Comparison of ENCODE assay signal across 16 cellular contexts in the genomic region with DNA sequence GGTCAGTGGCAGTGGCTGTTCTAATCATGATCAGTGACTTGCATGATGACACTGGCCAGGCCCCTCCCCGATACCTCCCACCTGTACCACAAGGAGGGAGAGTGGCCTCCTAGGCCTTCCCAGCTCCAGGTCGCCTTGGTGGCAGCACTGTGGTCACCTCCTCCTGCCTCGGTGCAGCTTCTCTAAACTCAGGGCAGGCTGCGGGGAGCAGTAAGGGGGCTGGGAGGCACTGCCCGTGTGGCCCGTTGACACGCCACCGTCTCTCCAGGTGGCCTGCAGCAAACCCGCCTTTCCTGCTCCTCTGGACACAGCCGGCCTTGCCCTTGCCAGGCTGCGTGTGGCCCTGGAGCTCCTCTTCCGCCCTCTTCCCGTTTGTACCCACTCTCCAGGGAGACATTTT.
A peak's percentile ranks its signal among the peaks of the same experiment; 100 is the strongest.
DNase-seq lines count a peak whose midpoint lies in the region; ATAC-seq, FAIRE-seq and TF ChIP-seq lines count a peak whose summit lies in the region.
"Had no signal": no experiment of that assay in that cellular context is flagged by ENCODE, and none has a peak within 500 bp of the region (broad histone marks: within the 10 kb centered on the region; RNA-seq: fewer than 3 reads in every experiment).

No MANE protein-coding gene starts in this region.

- no peak for TF ChIP-seq CTCF in type B pancreatic cell (conservative IDR thresholded peaks at IDR 0.05)

- H3K9me3 Mint-ChIP-seq in activated naive CD8-positive, alpha-beta T cell (ENCODE audit: low read depth) = no peaks in the 10 kb centered on the region
- no peaks in the 10 kb centered on the region for H3K9me3 Mint-ChIP-seq in activated naive CD8-positive, alpha-beta T cell treated with anti-CD3 and anti-CD28 coated beads for 36 hours
- no peaks in the 10 kb centered on the region for H3K9me3 Mint-ChIP-seq in effector memory CD8-positive, alpha-beta T cell
- no peaks in the 10 kb centered on the region for H3K9me3 Mint-ChIP-seq in memory B cell
- H3K9me3 Mint-ChIP-seq in type B pancreatic cell = no peaks in the 10 kb centered on the region
- H3K9me3 Mint-ChIP-seq: stimulated activated naive CD8-positive, alpha-beta T cell treated with anti-CD3 and anti-CD28 coated beads, Interleukin-15, Interleukin-2, amounts not matched to agents 100 ng/mL and 50 ng/mL, for 24 hours had no signal

- no peak for FAIRE-seq in frontal cortex (lab: Jason Lieb, UNC)
- FAIRE-seq: A204.1 had no signal

- H3K36me3 Mint-ChIP-seq in activated naive CD8-positive, alpha-beta T cell = no peaks in the 10 kb centered on the region
- H3K36me3 Mint-ChIP-seq in activated naive CD8-positive, alpha-beta T cell treated with anti-CD3 and anti-CD28 coated beads for 36 hours = no peaks in the 10 kb centered on the region
- H3K36me3 Mint-ChIP-seq in effector memory CD8-positive, alpha-beta T cell (ENCODE audit: insufficient read depth) = peaks cover 3% of the 10 kb centered on the region
- H3K36me3 Mint-ChIP-seq in memory B cell = no peaks in the 10 kb centered on the region
- no peaks in the 10 kb centered on the region for H3K36me3 Mint-ChIP-seq in type B pancreatic cell

- ATAC-seq in effector memory CD8-positive, alpha-beta T cell (replicated peaks) = no peak
- ATAC-seq in memory B cell (ENCODE audit: low read depth) (no peak), GM19397 (IDR thresholded peaks at IDR 0.05; ENCODE audit: unreplicated experiment) (no peak)

- no peak overlapping the region for H3K27ac Mint-ChIP-seq in activated naive CD8-positive, alpha-beta T cell
- H3K27ac Mint-ChIP-seq in activated naive CD8-positive, alpha-beta T cell treated with anti-CD3 and anti-CD28 coated beads for 36 hours = no peak overlapping the region
- H3K27ac Mint-ChIP-seq in effector memory CD8-positive, alpha-beta T cell = peak overlapping the region; percentile 69 to 85
- no peak overlapping the region for H3K27ac Mint-ChIP-seq in memory B cell
- H3K27ac Mint-ChIP-seq in type B pancreatic cell = peak overlapping the region; percentile 75
- H3K27ac Mint-ChIP-seq: stimulated activated naive CD8-positive, alpha-beta T cell treated with anti-CD3 and anti-CD28 coated beads, Interleukin-15, Interleukin-2, amounts not matched to agents 100 ng/mL and 50 ng/mL, for 24 hours had no signal

- no peaks in the 10 kb centered on the region for H3K27me3 Mint-ChIP-seq in activated naive CD8-positive, alpha-beta T cell
- no peaks in the 10 kb centered on the region for H3K27me3 Mint-ChIP-seq in activated naive CD8-positive, alpha-beta T cell treated with anti-CD3 and anti-CD28 coated beads for 36 hours
- H3K27me3 Mint-ChIP-seq in effector memory CD8-positive, alpha-beta T cell = no peaks in the 10 kb centered on the region
- H3K27me3 Mint-ChIP-seq in memory B cell (no peaks in the 10 kb centered on the region), type B pancreatic cell (no peaks in the 10 kb centered on the region)
- H3K27me3 Mint-ChIP-seq: stimulated activated naive CD8-positive, alpha-beta T cell treated with anti-CD3 and anti-CD28 coated beads, Interleukin-15, Interleukin-2, amounts not matched to agents 100 ng/mL and 50 ng/mL, for 24 hours had no signal

- peak overlapping the region; percentile 73 for H3K4me3 Mint-ChIP-seq in activated naive CD8-positive, alpha-beta T cell
- H3K4me3 Mint-ChIP-seq in activated naive CD8-positive, alpha-beta T cell treated with anti-CD3 and anti-CD28 coated beads for 36 hours = no peak overlapping the region
- H3K4me3 Mint-ChIP-seq in effector memory CD8-positive, alpha-beta T cell = no peak overlapping the region
- peak overlapping the region; percentile 89 for H3K4me3 Mint-ChIP-seq in memory B cell
- peak overlapping the region; percentile 86 for H3K4me3 Mint-ChIP-seq in type B pancreatic cell

- peaks cover 6% of the 10 kb centered on the region for H3K4me1 Mint-ChIP-seq in activated naive CD8-positive, alpha-beta T cell (ENCODE audit: low read depth)
- H3K4me1 Mint-ChIP-seq in activated naive CD8-positive, alpha-beta T cell treated with anti-CD3 and anti-CD28 coated beads for 36 hours = peaks cover 9% of the 10 kb centered on the region
- peaks cover 4 to 7% of the 10 kb centered on the region in 2 donors for H3K4me1 Mint-ChIP-seq in effector memory CD8-positive, alpha-beta T cell (ENCODE audit: low read depth in 2 of 2)
- H3K4me1 Mint-ChIP-seq in memory B cell (peaks cover 11% of the 10 kb centered on the region), type B pancreatic cell (ENCODE audit: unreplicated experiment) (peaks cover 27% of the 10 kb centered on the region)

- DNase-seq in activated naive CD8-positive, alpha-beta T cell treated with anti-CD3 and anti-CD28 coated beads for 36 hours = no peak
- no peak for DNase-seq in effector memory CD8-positive, alpha-beta T cell
- DNase-seq in memory B cell (ENCODE audit: low spot score in 2 of 2) (no peak), type B pancreatic cell (ENCODE audit: extremely low spot score, unreplicated experiment) (no peak), DMS79 treated with DMSO at 0.1 percent for 48 hours (lab: John Stamatoyannopoulos, UW) (no peak), frontal cortex (ENCODE audit: low spot score in 2 of 2) (no peak)
- DNase-seq: activated gamma-delta T cell, GDM1, midbrain, NCI-H1930, PC-9, WERI-Rb-1 had no signal

Comparison
In these comparisons a context has a peak if more than half of its experiments do, and no peak if none do; other contexts are left out.
1. H3K4me3 Mint-ChIP-seq: peak in activated naive CD8-positive, alpha-beta T cell (single experiment), memory B cell (single experiment) and type B pancreatic cell (single experiment); none in activated naive CD8-positive, alpha-beta T cell treated with anti-CD3 and anti-CD28 coated beads for 36 hours (single experiment) and effector memory CD8-positive, alpha-beta T cell (0 of 2).
2. H3K27ac Mint-ChIP-seq: peak in effector memory CD8-positive, alpha-beta T cell (2 of 2) and type B pancreatic cell (single experiment); none in activated naive CD8-positive, alpha-beta T cell (single experiment), activated naive CD8-positive, alpha-beta T cell treated with anti-CD3 and anti-CD28 coated beads for 36 hours (single experiment) and memory B cell (single experiment).